Comparison of ENCODE assay signal across 25 cellular contexts in genomic region chr6:130008236-130008873, GRCh38.
"Had no signal": no experiment of that assay in that cellular context is flagged by ENCODE, and none has a peak within 500 bp of the region (broad histone marks: within the 10 kb centered on the region; RNA-seq: fewer than 3 reads in every experiment).

No MANE protein-coding gene starts in this region.

- H3K9me3 ChIP-seq: Peyer's patch, SJSA1 had no signal

- H3K27ac ChIP-seq: Peyer's patch, RWPE1, SJSA1 had no signal

- H3K36me3 ChIP-seq: Peyer's patch, SJSA1 had no signal

- H3K4me1 Mint-ChIP-seq: activated CD4-positive, alpha-beta T cell treated with anti-CD3 and anti-CD28 coated beads, Interleukin-2, amount 10 ng/mL, durations not matched to agents 7 days and 5 days; brain; T-helper 17 cell had no signal

- H3K27me3 ChIP-seq: Peyer's patch, SJSA1 had no signal

- ATAC-seq: activated naive CD4-positive, alpha-beta T cell treated with anti-CD3 and anti-CD28 coated beads, Interleukin-2, amount 50 U/mL, for 72 hours; activated naive CD8-positive, alpha-beta T cell treated with anti-CD3 and anti-CD28 coated beads, Interleukin-2, amount 50 U/mL, for 24 hours; activated T-cell treated with anti-CD3 and anti-CD28 coated beads, Interleukin-2, amount 50 U/mL, for 4 hours; T-helper 17 cell had no signal

- H3K36me3 Mint-ChIP-seq: activated CD4-positive, alpha-beta memory T cell treated with anti-CD3 and anti-CD28 coated beads for 36 hours; activated naive CD4-positive, alpha-beta T cell treated with anti-CD3 and anti-CD28 coated beads, Interleukin-2, amount 50 U/mL, for 72 hours; brain had no signal

- DNase-seq: activated CD4-positive, alpha-beta memory T cell treated with anti-CD3 and anti-CD28 coated beads for 36 hours; activated CD4-positive, alpha-beta T cell treated with anti-CD3 and anti-CD28 coated beads, Interleukin-2, amount 10 ng/mL, durations not matched to agents 7 days and 5 days; activated CD4-positive, CD25-positive, alpha-beta regulatory T cell; activated CD8-positive, alpha-beta memory T cell treated with anti-CD3 and anti-CD28 coated beads for 24 hours; activated effector memory CD4-positive, alpha-beta T cell treated with anti-CD3 and anti-CD28 coated beads, Interleukin-2, amount 50 U/mL, for 16 hours; activated naive CD4-positive, alpha-beta T cell treated with Interleukin-2 at 50 U/mL for 16 hours; activated naive CD8-positive, alpha-beta T cell treated with anti-CD3 and anti-CD28 coated beads, Interleukin-2, amount 50 U/mL, for 24 hours; activated T-cell treated with anti-CD3 and anti-CD28 coated beads, Interleukin-2, amount 50 U/mL, for 4 hours; amygdala; MM.1S; NCI-H1105; NCI-H1436; NCI-H1694 treated with DMSO at 0.1 percent for 48 hours; NCI-H2029 treated with DMSO at 0.1 percent for 48 hours; NCI-H345; NCI-H510A treated with DMSO at 0.1 percent for 48 hours; NCI-H69; Peyer's patch; Right ventricle myocardium superior; T-helper 17 cell; T-helper 9 cell had no signal

- H3K4me1 ChIP-seq: Peyer's patch, SJSA1 had no signal

- H3K4me3 Mint-ChIP-seq: activated CD4-positive, alpha-beta memory T cell treated with anti-CD3 and anti-CD28 coated beads for 36 hours; activated CD4-positive, alpha-beta T cell treated with anti-CD3 and anti-CD28 coated beads, Interleukin-2, amount 10 ng/mL, durations not matched to agents 7 days and 5 days; activated naive CD8-positive, alpha-beta T cell treated with anti-CD3 and anti-CD28 coated beads, Interleukin-2, amount 50 U/mL, for 24 hours; activated T-cell treated with anti-CD3 and anti-CD28 coated beads, Interleukin-2, amount 50 U/mL, for 4 hours; brain; T-helper 17 cell had no signal

- H3K9me3 Mint-ChIP-seq: activated CD4-positive, alpha-beta memory T cell treated with anti-CD3 and anti-CD28 coated beads for 36 hours; activated CD4-positive, alpha-beta T cell treated with anti-CD3 and anti-CD28 coated beads, Interleukin-2, amount 10 ng/mL, durations not matched to agents 7 days and 5 days; activated naive CD8-positive, alpha-beta T cell treated with anti-CD3 and anti-CD28 coated beads, Interleukin-2, amount 50 U/mL, for 24 hours; activated T-cell treated with anti-CD3 and anti-CD28 coated beads, Interleukin-2, amount 50 U/mL, for 4 hours; brain had no signal

- H3K27ac Mint-ChIP-seq: activated CD4-positive, alpha-beta memory T cell treated with anti-CD3 and anti-CD28 coated beads for 36 hours; activated CD4-positive, alpha-beta T cell treated with anti-CD3 and anti-CD28 coated beads, Interleukin-2, amount 10 ng/mL, durations not matched to agents 7 days and 5 days; activated naive CD4-positive, alpha-beta T cell treated with anti-CD3 and anti-CD28 coated beads, Interleukin-2, amount 50 U/mL, for 72 hours; activated naive CD8-positive, alpha-beta T cell treated with anti-CD3 and anti-CD28 coated beads, Interleukin-2, amount 50 U/mL, for 24 hours; brain; T-helper 17 cell had no signal

- H3K4me3 ChIP-seq: Peyer's patch, SJSA1 had no signal
